In genomic region chr1:28792644-28793121, GRCh38 we compare ENCODE assay signal across 1 cellular context.
TF ChIP-seq lines count a peak whose summit lies in the region.

No MANE protein-coding gene starts in this region.

TF ChIP-seq in H1, 55 proteins besides CTCF, POLR2A, EP300 and RAD21 (continued from another document):
- no peak for TF ChIP-seq MAX (IDR thresholded peaks at IDR 0.05)
- TF ChIP-seq POLR2AphosphoS5 (IDR thresholded peaks at IDR 0.05; ENCODE audit: low read depth, low read length), result no peak
- TF ChIP-seq ATF3 (IDR thresholded peaks at IDR 0.05; ENCODE audit: insufficient read depth, low read depth, low read length), result no peak
- no peak for TF ChIP-seq CHD7 (IDR thresholded peaks at IDR 0.05; ENCODE audit: insufficient replicate concordance, low read length)
- no peak for TF ChIP-seq ASH2L (IDR thresholded peaks at IDR 0.05; ENCODE audit: low read length)
- TF ChIP-seq EZH2 (IDR thresholded peaks at IDR 0.05; ENCODE audit: low read depth, low read length, severe bottlenecking), result no peak
- no peak for TF ChIP-seq ZNF274 (IDR thresholded peaks at IDR 0.05; ENCODE audit: borderline replicate concordance, extremely low read depth, low read length)
- no peak for TF ChIP-seq SP4 (IDR thresholded peaks at IDR 0.05; ENCODE audit: low read length)
